ENCODE assay signal across 16 cellular contexts in the genomic region with DNA sequence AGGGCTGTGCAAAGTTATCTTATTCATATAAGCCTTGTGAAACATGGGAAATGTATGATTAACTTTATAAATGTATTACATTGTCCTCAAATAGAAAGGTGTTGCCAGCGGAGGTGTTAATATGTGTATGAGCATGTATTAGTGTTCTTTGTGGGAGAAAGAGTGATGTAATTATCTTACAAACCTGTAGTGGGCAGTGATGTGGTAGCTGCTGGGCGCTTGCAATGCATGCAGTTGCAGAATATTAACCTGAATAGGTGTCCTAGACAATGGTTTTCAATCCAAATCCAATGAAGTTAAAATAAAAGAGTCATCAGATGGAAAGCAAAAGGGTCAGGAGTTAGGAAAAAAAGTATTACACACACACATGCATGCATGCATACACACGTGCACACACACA.
DNase-seq lines count a peak whose midpoint lies in the region; ATAC-seq and TF ChIP-seq lines count a peak whose summit lies in the region.
"Had no signal": no experiment of that assay in that cellular context is flagged by ENCODE, and none has a peak within 500 bp of the region (broad histone marks: within the 10 kb centered on the region; RNA-seq: fewer than 3 reads in every experiment).

No MANE protein-coding gene starts in this region.

- H2AFZ ChIP-seq in KMS-11 (ENCODE audit: low read depth): no peak overlapping the region

- H3K79me2 ChIP-seq in DOHH2 (ENCODE audit: control insufficient read depth, low read length): no peaks in the 10 kb centered on the region
- H3K79me2 ChIP-seq in KMS-11 (ENCODE audit: insufficient read depth, low read depth): no peaks in the 10 kb centered on the region

- no peaks in the 10 kb centered on the region for H3F3A ChIP-seq in DOHH2 (ENCODE audit: control insufficient read depth, insufficient read depth)

- no peak overlapping the region for H3K27ac Mint-ChIP-seq in activated naive CD4-positive, alpha-beta T cell treated with anti-CD3 and anti-CD28 coated beads, Interleukin-2, amount 50 U/mL, for 72 hours
- H3K27ac Mint-ChIP-seq: activated T-cell treated with anti-CD3 and anti-CD28 coated beads, Interleukin-2, amount 50 U/mL, for 72 hours had no signal

- H3K9me3 Mint-ChIP-seq in activated naive CD4-positive, alpha-beta T cell treated with anti-CD3 and anti-CD28 coated beads, Interleukin-2, amount 50 U/mL, for 72 hours: peaks cover 4 to 12% of the 10 kb centered on the region in 2 donors

- no peaks in the 10 kb centered on the region for H3K36me3 ChIP-seq in DOHH2 (ENCODE audit: control insufficient read depth, low read length)
- no peaks in the 10 kb centered on the region for H3K36me3 ChIP-seq in KMS-11 (ENCODE audit: insufficient read depth)
- H3K36me3 ChIP-seq: heart right ventricle had no signal

- DNase-seq in UCSD-AML1 (lab: John Stamatoyannopoulos, UW; ENCODE audit: unreplicated experiment): peak; percentile 1
- DNase-seq in kidney tubule cell (ENCODE audit: low spot score): peak; percentile 3
- no peak for DNase-seq in NCI-H446 treated with DMSO at 0.1 percent for 48 hours (lab: John Stamatoyannopoulos, UW)
- no peak for DNase-seq in activated naive CD4-positive, alpha-beta T cell treated with anti-CD3 and anti-CD28 coated beads, Interleukin-2, amount 50 U/mL, for 72 hours (ENCODE audit: low spot score in 2 of 2)
- no peak for DNase-seq in NCI-H2107 treated with DMSO at 0.1 percent for 48 hours (lab: John Stamatoyannopoulos, UW; ENCODE audit: unreplicated experiment)
- DNase-seq: activated T-cell treated with anti-CD3 and anti-CD28 coated beads, Interleukin-2, amount 50 U/mL, for 72 hours; anterior cingulate cortex; EL; heart right ventricle; NCI-H2029; psoas muscle; Right ventricle myocardium superior; stimulated activated CD4-positive, alpha-beta T cell treated with anti-CD3 and anti-CD28 coated beads, Interleukin-4, amount 100 ng/mL, for 4 hours; stimulated activated naive CD8-positive, alpha-beta T cell treated with anti-CD3 and anti-CD28 coated beads, Interleukin-15, amount 100 ng/mL, for 72 hours had no signal

- H4K20me1 ChIP-seq in DOHH2 (ENCODE audit: control insufficient read depth, insufficient read depth, low read depth, low read length) (no peaks in the 10 kb centered on the region), KMS-11 (ENCODE audit: insufficient read depth) (no peaks in the 10 kb centered on the region)

- no peaks in the 10 kb centered on the region for H3K4me1 ChIP-seq in DOHH2 (ENCODE audit: control insufficient read depth, low read length)
- no peaks in the 10 kb centered on the region for H3K4me1 ChIP-seq in KMS-11 (ENCODE audit: low read depth, poor library complexity, severe bottlenecking)
- H3K4me1 ChIP-seq: heart right ventricle, psoas muscle had no signal

- no peak for ATAC-seq in activated naive CD4-positive, alpha-beta T cell treated with anti-CD3 and anti-CD28 coated beads, Interleukin-2, amount 50 U/mL, for 72 hours
- ATAC-seq: activated T-cell treated with anti-CD3 and anti-CD28 coated beads, Interleukin-2, amount 50 U/mL, for 72 hours; heart right ventricle; psoas muscle; stimulated activated naive CD8-positive, alpha-beta T cell treated with anti-CD3 and anti-CD28 coated beads, Interleukin-15, amount 100 ng/mL, for 72 hours had no signal

- H3K9me3 ChIP-seq in DOHH2 (ENCODE audit: control insufficient read depth, insufficient read depth, low read length): no peaks in the 10 kb centered on the region
- H3K9me3 ChIP-seq: psoas muscle had no signal

- no peaks in the 10 kb centered on the region for H3K36me3 Mint-ChIP-seq in activated naive CD4-positive, alpha-beta T cell treated with anti-CD3 and anti-CD28 coated beads, Interleukin-2, amount 50 U/mL, for 72 hours

- H3K4me2 ChIP-seq in DOHH2 (ENCODE audit: low read length): no peak overlapping the region
- H3K4me2 ChIP-seq in KMS-11: no peak overlapping the region

- H3K9ac ChIP-seq in KMS-11: no peak overlapping the region

- no peaks in the 10 kb centered on the region for H3K27me3 ChIP-seq in DOHH2 (ENCODE audit: control insufficient read depth, low read length)
- no peaks in the 10 kb centered on the region for H3K27me3 ChIP-seq in KMS-11 (ENCODE audit: insufficient read depth, low read depth)
- H3K27me3 ChIP-seq: heart right ventricle had no signal

- TF ChIP-seq CTCF in DOHH2 (IDR thresholded peaks at IDR 0.05; ENCODE audit: low read depth, low read length, poor library complexity, severe bottlenecking) (peak; percentile 41), KMS-11 (conservative IDR thresholded peaks at IDR 0.05; ENCODE audit: low read depth, low read length) (peak; percentile 27; the same call in 1 of the 2 replicates)

- H3K27ac ChIP-seq in DOHH2 (ENCODE audit: low read depth, low read length): no peak overlapping the region
- H3K27ac ChIP-seq in KMS-11: no peak overlapping the region
- H3K27ac ChIP-seq: heart right ventricle, psoas muscle had no signal

- H3K9me2 ChIP-seq in DOHH2 (replicated peaks; ENCODE audit: control insufficient read depth, low read length): no peaks in the 10 kb centered on the region

- H3K4me3 ChIP-seq in DOHH2 (ENCODE audit: low read length): no peak overlapping the region
- no peak overlapping the region for H3K4me3 ChIP-seq in KMS-11 (IDR thresholded peaks at IDR 0.05; ENCODE audit: insufficient read depth, low read depth, low read length)
- H3K4me3 ChIP-seq: heart right ventricle, psoas muscle had no signal

Comparison
In these comparisons a context has a peak if more than half of its experiments do, and no peak if none do; other contexts are left out.
1. DNase-seq: peak in UCSD-AML1 (single experiment) and kidney tubule cell (single experiment); none in NCI-H446 treated with DMSO at 0.1 percent for 48 hours (single experiment), activated naive CD4-positive, alpha-beta T cell treated with anti-CD3 and anti-CD28 coated beads, Interleukin-2, amount 50 U/mL, for 72 hours (0 of 2) and NCI-H2107 treated with DMSO at 0.1 percent for 48 hours (single experiment).